In the genomic region with DNA sequence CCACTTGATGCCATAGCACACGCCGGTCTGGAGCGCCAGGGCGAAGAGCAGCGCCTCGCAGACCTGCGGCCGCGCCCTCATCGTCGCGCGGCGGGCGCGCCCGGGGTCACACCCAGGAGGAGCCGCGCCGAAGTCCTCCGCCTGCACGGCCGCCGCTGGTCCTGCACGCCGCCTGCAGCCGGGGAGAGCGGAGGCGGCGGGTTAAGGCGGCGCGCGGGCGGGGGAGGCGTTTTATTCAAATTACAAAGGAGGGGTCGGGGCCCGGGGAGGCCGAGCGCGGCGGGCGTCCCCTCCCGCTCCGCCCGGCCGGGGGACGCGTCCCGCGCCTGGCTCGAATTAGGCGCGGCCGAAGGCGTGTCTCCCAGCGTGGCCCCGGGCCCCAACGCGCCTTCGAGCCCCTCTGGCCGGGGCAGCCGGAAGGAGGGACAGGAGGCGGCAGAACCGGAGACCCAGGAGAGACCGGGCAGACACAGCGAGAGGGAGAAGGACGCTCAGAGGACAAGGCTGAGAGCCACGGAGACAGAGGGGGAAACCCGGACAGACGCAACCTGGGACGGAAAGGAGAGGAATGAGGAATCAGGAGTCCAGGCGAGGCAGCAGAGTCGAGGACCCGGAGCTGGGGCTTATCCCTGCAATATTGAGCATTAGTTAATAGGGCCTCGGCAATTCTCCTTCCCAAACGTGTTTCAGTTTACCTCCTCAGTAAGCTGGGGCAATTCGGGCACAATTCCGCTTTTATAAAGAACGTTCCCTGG, we compare ENCODE assay signal across 9 cellular contexts. TPM values are rescaled to one million over a fixed set of nuclear protein-coding genes. Genes with fewer than 3 reads are reported as not detected.
A peak's percentile ranks its signal among the peaks of the same experiment; 100 is the strongest.
DNase-seq lines count a peak whose midpoint lies in the region; ATAC-seq and TF ChIP-seq lines count a peak whose summit lies in the region.
"Had no signal": no experiment of that assay in that cellular context is flagged by ENCODE, and none has a peak within 500 bp of the region (broad histone marks: within the 10 kb centered on the region; RNA-seq: fewer than 3 reads in every experiment).

A gene (minus strand): TSS at position 176 of the 755 bp plus-strand sequence. CDS start 95 bp downstream, at position 81.

- H3K4me1 Mint-ChIP-seq in stimulated activated naive CD8-positive, alpha-beta T cell treated with anti-CD3 and anti-CD28 coated beads, Interleukin-15, Interleukin-2, amounts not matched to agents 100 ng/mL and 50 ng/mL, for 24 hours (ENCODE audit: low read depth) = peaks cover 22% of the 10 kb centered on the region

- WGBS in mammary epithelial cell (ENCODE audit: low coverage, missing lambda C conversion rate) = 13% methylated on average over 11 of the region's 80 CpGs

- peaks cover 0 to 92% (median 56%) of the 10 kb centered on the region in 11 experiments; a peak in 16 of 22 replicates for H4K20me1 ChIP-seq in BLaER1 treated with 17β-estradiol and CSF1 and Interleukin-3, amounts not matched to agents 10 nM and 100 nM
- no peaks in the 10 kb centered on the region for H4K20me1 ChIP-seq in mammary epithelial cell (ENCODE audit: insufficient read depth, low read length)

- peak within 1 kb of the TSS in 8 of 11 experiments; percentile 41 to 62 (median 59); a peak in 15 of 22 replicates for H3K9ac ChIP-seq in BLaER1 treated with 17β-estradiol and CSF1 and Interleukin-3, amounts not matched to agents 10 nM and 100 nM
- no peak within 1 kb of the TSS for H3K9ac ChIP-seq in mammary epithelial cell (ENCODE audit: insufficient read depth, low read length)

- dilution Hi-C loops in mammary epithelial cell (cut with HindIII; ENCODE audit: low sequenced_read_pairs) = no loop called here

- TF ChIP-seq CTCF in HEK293 (tag by site-specific recombination; IDR thresholded peaks at IDR 0.05) (no peak), mammary epithelial cell (conservative IDR thresholded peaks at IDR 0.05 in 1 of 2, IDR thresholded peaks at IDR 0.05 in 1 of 2; ENCODE audit: extremely low read depth in 1 of 2, insufficient read depth in 1 of 2, low read depth in 1 of 2, low read length in 2 of 2) (no peak), left lung (IDR thresholded peaks at IDR 0.05) (no peak)

- BruUV-seq in mammary epithelial cell (replicated peaks; lab: Mats Ljungman, UMichigan) = no TSS peak

- intact Hi-C loops in mammary epithelial cell (cut with micrococcal nuclease) = loop anchor here (1.0 to 2.0 kb wide), 6 partner anchors 29 to 474 kb away; no protein-coding TSS in a partner anchor
- intact Hi-C loops in left lung (cut with DNase I) = loop anchor here in 1 of 2 donors (5.0 kb wide), 1 partner anchor 111 kb away; no protein-coding TSS in a partner anchor

- H2AFZ ChIP-seq in mammary epithelial cell (ENCODE audit: low read depth, low read length) = peak within 1 kb of the TSS; percentile 81

- no peaks in the 10 kb centered on the region; a peak in 1 of 22 replicates for H3K9me3 ChIP-seq in BLaER1 treated with 17β-estradiol and CSF1 and Interleukin-3, amounts not matched to agents 10 nM and 100 nM (replicated peaks in 1 of 11)
- no peaks in the 10 kb centered on the region for H3K9me3 ChIP-seq in HEK293 (ENCODE audit: control insufficient read depth, insufficient read depth, low read depth, low read length)
- no peaks in the 10 kb centered on the region for H3K9me3 ChIP-seq in mammary epithelial cell (replicated peaks; ENCODE audit: insufficient read depth, low read length)
- no peaks in the 10 kb centered on the region for H3K9me3 ChIP-seq in left lung

- CTCF ChIA-PET in HEK293 (lab: Yijun Ruan, JAX) = interaction anchor here (0.7 to 3.7 kb wide), 23 partner anchors 8 to 520 kb away, joined by 3 to 68 read pairs (median 4); a partner anchor contains a TSS
- CTCF ChIA-PET in mammary epithelial cell (lab: Charles Lee; ENCODE audit: low non-redundant PET) = no interaction called here

- H3K27ac Mint-ChIP-seq in stimulated activated naive CD8-positive, alpha-beta T cell treated with anti-CD3 and anti-CD28 coated beads, Interleukin-15, Interleukin-2, amounts not matched to agents 100 ng/mL and 50 ng/mL, for 24 hours = no peak within 1 kb of the TSS

- peak within 1 kb of the TSS; percentile 47 to 71 (median 61) for H3K4me3 ChIP-seq in BLaER1 treated with 17β-estradiol and CSF1 and Interleukin-3, amounts not matched to agents 10 nM and 100 nM
- H3K4me3 ChIP-seq in HEK293 (ENCODE audit: low read depth, low read length) (peak within 1 kb of the TSS; percentile 38), mammary epithelial cell (replicated peaks in 1 of 3; ENCODE audit: insufficient read depth in 1 of 3, low read depth in 2 of 3, low read length in 3 of 3) (peak within 1 kb of the TSS; percentile 30 to 44 (median 38)), left lung (peak within 1 kb of the TSS; percentile 48 to 55)

- H3K36me3 Mint-ChIP-seq in stimulated activated naive CD8-positive, alpha-beta T cell treated with anti-CD3 and anti-CD28 coated beads, Interleukin-15, Interleukin-2, amounts not matched to agents 100 ng/mL and 50 ng/mL, for 24 hours (ENCODE audit: low read depth) = no peaks in the 10 kb centered on the region

- peaks cover 78 to 86% (median 84%) of the 10 kb centered on the region in 11 experiments for H3K27me3 ChIP-seq in BLaER1 treated with 17β-estradiol and CSF1 and Interleukin-3, amounts not matched to agents 10 nM and 100 nM
- peaks cover 34% of the 10 kb centered on the region for H3K27me3 ChIP-seq in mammary epithelial cell (ENCODE audit: insufficient read depth, low read length)
- H3K27me3 ChIP-seq in left lung = peaks cover 26 to 87% of the 10 kb centered on the region in 2 donors

- H3K27ac ChIP-seq in BLaER1 treated with 17β-estradiol and CSF1 and Interleukin-3, amounts not matched to agents 10 nM and 100 nM = no peak within 1 kb of the TSS
- H3K27ac ChIP-seq in HEK293 (ENCODE audit: extremely low read depth, low read depth, low read length) (no peak within 1 kb of the TSS; the same call in 1 of the 2 replicates), mammary epithelial cell (ENCODE audit: insufficient read depth, low read depth, low read length) (no peak within 1 kb of the TSS), left lung (no peak within 1 kb of the TSS)

- DNase-seq in RPMI8226 = peak; percentile 79
- DNase-seq in mammary epithelial cell = peak; percentile 20
- DNase-seq in left lung = peak in 1 of 2 donors; percentile 86

- ATAC-seq in left lung (peak; percentile 39), HG03135 (IDR thresholded peaks at IDR 0.05; ENCODE audit: unreplicated experiment) (no peak), HG03354 (IDR thresholded peaks at IDR 0.05; ENCODE audit: poor library complexity, severe bottlenecking, unreplicated experiment) (no peak)

- no peaks in the 10 kb centered on the region for H3K36me3 ChIP-seq in BLaER1 treated with 17β-estradiol and CSF1 and Interleukin-3, amounts not matched to agents 10 nM and 100 nM
- H3K36me3 ChIP-seq in HEK293 (ENCODE audit: control insufficient read depth in 2 of 2, insufficient read depth in 1 of 2, low read length in 2 of 2) (peaks cover 0 to 6% of the 10 kb centered on the region in 2 experiments; a peak in 1 of 3 replicates), mammary epithelial cell (ENCODE audit: insufficient read depth, low read length) (no peaks in the 10 kb centered on the region), left lung (no peaks in the 10 kb centered on the region)

- peak within 1 kb of the TSS; percentile 75 for H3K4me3 Mint-ChIP-seq in stimulated activated naive CD8-positive, alpha-beta T cell treated with anti-CD3 and anti-CD28 coated beads, Interleukin-15, Interleukin-2, amounts not matched to agents 100 ng/mL and 50 ng/mL, for 24 hours

- peaks cover 40 to 63% (median 54%) of the 10 kb centered on the region in 10 experiments for H3K4me1 ChIP-seq in BLaER1 treated with 17β-estradiol and CSF1 and Interleukin-3, amounts not matched to agents 10 nM and 100 nM
- no peaks in the 10 kb centered on the region; the same call in 1 of the 2 replicates for H3K4me1 ChIP-seq in HEK293 (ENCODE audit: control insufficient read depth, insufficient read depth, low read length)
- peaks cover 40% of the 10 kb centered on the region for H3K4me1 ChIP-seq in mammary epithelial cell (ENCODE audit: insufficient read depth, low read length)
- peaks cover 23 to 59% of the 10 kb centered on the region in 2 donors for H3K4me1 ChIP-seq in left lung

- H3K9me3 Mint-ChIP-seq in stimulated activated naive CD8-positive, alpha-beta T cell treated with anti-CD3 and anti-CD28 coated beads, Interleukin-15, Interleukin-2, amounts not matched to agents 100 ng/mL and 50 ng/mL, for 24 hours = no peaks in the 10 kb centered on the region

- H3K4me2 ChIP-seq in BLaER1 treated with 17β-estradiol and CSF1 and Interleukin-3, amounts not matched to agents 10 nM and 100 nM = peak within 1 kb of the TSS; percentile 91 to 100 (median 99)
- H3K4me2 ChIP-seq in mammary epithelial cell (ENCODE audit: insufficient read depth, low read depth, low read length) = peak within 1 kb of the TSS; percentile 99

- H3K79me2 ChIP-seq in mammary epithelial cell (ENCODE audit: insufficient read depth, low read length) = no peaks in the 10 kb centered on the region

- H3K27me3 Mint-ChIP-seq in stimulated activated naive CD8-positive, alpha-beta T cell treated with anti-CD3 and anti-CD28 coated beads, Interleukin-15, Interleukin-2, amounts not matched to agents 100 ng/mL and 50 ng/mL, for 24 hours = peaks cover 44% of the 10 kb centered on the region

- in situ Hi-C loops in mammary epithelial cell (cut with MboI; ENCODE audit: low sequenced_read_pairs in 2 of 2) = loop anchor here in 1 of 2 donors (10.0 kb wide), 1 partner anchor 478 kb away; no protein-coding TSS in a partner anchor

- POLR2A ChIA-PET in HEK293 (lab: Yijun Ruan, JAX) = no interaction called here

TF ChIP-seq in HEK293, 187 proteins besides CTCF, POLR2A, EP300 and RAD21 (continues in another document):
- peak; percentile 37; the same call in 1 of the 2 replicates for TF ChIP-seq GLIS1 (tag by site-specific recombination; IDR thresholded peaks at IDR 0.05)
- TF ChIP-seq, protein P1, sequence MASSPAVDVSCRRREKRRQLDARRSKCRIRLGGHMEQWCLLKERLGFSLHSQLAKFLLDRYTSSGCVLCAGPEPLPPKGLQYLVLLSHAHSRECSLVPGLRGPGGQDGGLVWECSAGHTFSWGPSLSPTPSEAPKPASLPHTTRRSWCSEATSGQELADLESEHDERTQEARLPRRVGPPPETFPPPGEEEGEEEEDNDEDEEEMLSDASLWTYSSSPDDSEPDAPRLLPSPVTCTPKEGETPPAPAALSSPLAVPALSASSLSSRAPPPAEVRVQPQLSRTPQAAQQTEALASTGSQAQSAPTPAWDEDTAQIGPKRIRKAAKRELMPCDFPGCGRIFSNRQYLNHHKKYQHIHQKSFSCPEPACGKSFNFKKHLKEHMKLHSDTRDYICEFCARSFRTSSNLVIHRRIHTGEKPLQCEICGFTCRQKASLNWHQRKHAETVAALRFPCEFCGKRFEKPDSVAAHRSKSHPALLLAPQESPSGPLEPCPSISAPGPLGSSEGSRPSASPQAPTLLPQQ (tag by site-specific recombination; IDR thresholded peaks at IDR 0.05) = 0 out of 2 replicates have a peak, but pooled peaks have one; percentile 31
- peak; percentile 12; the same call in 1 of the 2 replicates for TF ChIP-seq ZIC2 (tag by site-specific recombination; IDR thresholded peaks at IDR 0.05)
- TF ChIP-seq ZNF341 (tag by site-specific recombination; IDR thresholded peaks at IDR 0.05; ENCODE audit: low read depth) = no peak
- TF ChIP-seq KLF7 (tag by site-specific recombination; IDR thresholded peaks at IDR 0.05; ENCODE audit: borderline replicate concordance) = no peak
- 0 out of 2 replicates have a peak, but pooled peaks have one; percentile 10 for TF ChIP-seq SP2 (tag by site-specific recombination; IDR thresholded peaks at IDR 0.05)

RNA-seq across cellular contexts. Expression of the gene that starts here (rescaled TPM):
- total RNA-seq in mammary epithelial cell (under 1 TPM in 1 of 2 donors, not detected in 1; 0.17 TPM), left lung (1 to 10 TPM; 1.3 to 4.8 TPM)
- not detected for polyA plus RNA-seq in mammary epithelial cell
- polyA minus RNA-seq in mammary epithelial cell = not detected
- total RNA-seq: renal cortical epithelial cell had no signal

Comparison
In these comparisons a context has a peak if more than half of its experiments do, and no peak if none do; other contexts are left out.
1. Peak in DNase-seq, H3K4me3 ChIP-seq and H3K4me2 ChIP-seq in mammary epithelial cell; RNA of the gene not detected or under 1 TPM.